Comparison of ENCODE assay signal across 29 cellular contexts in the genomic region with DNA sequence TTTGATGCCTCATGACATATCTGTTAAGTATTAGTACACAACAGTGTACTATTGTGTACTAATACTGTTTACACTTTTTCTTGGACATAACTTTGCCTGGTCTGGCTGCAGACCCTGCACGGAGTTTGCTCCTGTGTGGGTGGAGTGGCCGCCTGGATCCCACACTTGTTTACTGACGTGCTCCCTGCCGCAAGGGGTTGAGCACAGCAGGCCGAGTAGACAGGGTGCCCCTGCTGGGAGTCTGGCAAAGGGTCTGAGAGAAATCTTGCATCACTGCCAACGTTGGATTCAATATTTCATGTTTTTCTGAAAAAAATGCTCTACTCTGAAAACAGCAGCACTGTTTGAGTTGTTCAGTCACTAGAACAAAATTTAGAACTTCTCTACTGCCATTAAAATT. TPM values are rescaled to one million over a fixed set of nuclear protein-coding genes. Genes with fewer than 3 reads are reported as not detected.
DNase-seq lines count a peak whose midpoint lies in the region; ATAC-seq, FAIRE-seq and TF ChIP-seq lines count a peak whose summit lies in the region.
"Had no signal": no experiment of that assay in that cellular context is flagged by ENCODE, and none has a peak within 500 bp of the region (broad histone marks: within the 10 kb centered on the region; RNA-seq: fewer than 3 reads in every experiment).

No MANE protein-coding gene starts in this region.

- TF ChIP-seq CTCF in heart left ventricle (IDR thresholded peaks at IDR 0.05), result no peak

- peak in 2 of 3 donors; percentile 32 to 62 for DNase-seq in right cardiac atrium
- DNase-seq in heart left ventricle, result no peak
- DNase-seq in brain pericyte (ENCODE audit: low read depth, low spot score), result peak; percentile 68
- peak; percentile 60 for DNase-seq in left lobe of liver (ENCODE audit: low spot score)
- DNase-seq in activated CD8-positive, alpha-beta T cell treated with anti-CD3 and anti-CD28 coated beads, Interleukin-2, amount 10 ng/mL, durations not matched to agents 7 days and 5 days, result no peak
- DNase-seq in NCI-H1417 (lab: John Stamatoyannopoulos, UW), result no peak
- DNase-seq in GM12892 (ENCODE audit: insufficient read length), result no peak
- DNase-seq in NCI-H1694 (lab: John Stamatoyannopoulos, UW), result no peak
- DNase-seq: 8988T; ACHN; BE2C; CD8-positive, alpha-beta memory T cell; DMS153; DND-41; H9; KG1; MG63; NCI-H1105 treated with DMSO at 0.1 percent for 48 hours; NCI-H2029 treated with DMSO at 0.1 percent for 48 hours; NCI-H2171; NCI-H226; NCI-H524 treated with DMSO at 0.1 percent for 48 hours; NCI-H774; NK-92 treated with Interleukin-12 subunit alpha and Interleukin-12 subunit beta, amount 100 ng/mL, for 24 hours; PC-9; Right ventricle myocardium superior had no signal

- H3K4me1 ChIP-seq in right cardiac atrium (ENCODE audit: control insufficient read depth, insufficient read depth, low read length) (no peaks in the 10 kb centered on the region), heart left ventricle (no peaks in the 10 kb centered on the region)
- H3K4me1 ChIP-seq: SJSA1 had no signal

- H3K36me3 Mint-ChIP-seq in activated CD8-positive, alpha-beta T cell treated with anti-CD3 and anti-CD28 coated beads, Interleukin-2, amount 10 ng/mL, durations not matched to agents 7 days and 5 days (ENCODE audit: low read depth), result peaks cover 13% of the 10 kb centered on the region

- H3K9me3 Mint-ChIP-seq in activated CD8-positive, alpha-beta T cell treated with anti-CD3 and anti-CD28 coated beads, Interleukin-2, amount 10 ng/mL, durations not matched to agents 7 days and 5 days (ENCODE audit: insufficient read depth), result no peaks in the 10 kb centered on the region
- H3K9me3 Mint-ChIP-seq: CD14-positive monocyte; CD8-positive, alpha-beta memory T cell; H9 had no signal

- POLR2A ChIA-PET in activated CD8-positive, alpha-beta T cell treated with anti-CD3 and anti-CD28 coated beads, Interleukin-2, amount 10 ng/mL, durations not matched to agents 7 days and 5 days (lab: Charles Lee), result interaction anchor here (0.6 kb wide), 1 partner anchor 284 kb away, joined by 3 read pairs; no protein-coding TSS in a partner anchor

- no peak for TF ChIP-seq POLR2A in heart left ventricle (IDR thresholded peaks at IDR 0.05)
- no peak for TF ChIP-seq POLR2A in GM12892 (IDR thresholded peaks at IDR 0.05; ENCODE audit: low read depth, low read length)

- intact Hi-C loops in right cardiac atrium (cut with DNase I), result loop anchor here in 1 of 4 donors (10.0 kb wide), 1 partner anchor 80 kb away; no protein-coding TSS in a partner anchor
- intact Hi-C loops in heart left ventricle (cut with DNase I), result no loop called here

- ATAC-seq in right cardiac atrium, result peak in 1 of 2 donors; percentile 68
- no peak for ATAC-seq in heart left ventricle
- peak; percentile 91 for ATAC-seq in left lobe of liver
- ATAC-seq in activated CD8-positive, alpha-beta T cell treated with anti-CD3 and anti-CD28 coated beads, Interleukin-2, amount 10 ng/mL, durations not matched to agents 7 days and 5 days, result no peak

- H3K36me3 ChIP-seq in heart left ventricle, result no peaks in the 10 kb centered on the region
- H3K36me3 ChIP-seq: BE2C, MG63, SJSA1 had no signal

- whole genome bisulfite sequencing in right cardiac atrium, result 76% methylated on average over 6 of the region's 6 CpGs
- 88 to 91% (median 89%) methylated on average over 6 of the region's 6 CpGs for WGBS in heart left ventricle, 4 donors

- no peak overlapping the region for H3K4me3 Mint-ChIP-seq in activated CD8-positive, alpha-beta T cell treated with anti-CD3 and anti-CD28 coated beads, Interleukin-2, amount 10 ng/mL, durations not matched to agents 7 days and 5 days
- H3K4me3 Mint-ChIP-seq: CD14-positive monocyte; CD8-positive, alpha-beta memory T cell; H9 had no signal

- H3K9me3 ChIP-seq in right cardiac atrium (ENCODE audit: control insufficient read depth, low read length) (no peaks in the 10 kb centered on the region), heart left ventricle (no peaks in the 10 kb centered on the region)
- H3K9me3 ChIP-seq: BE2C, MG63, SJSA1 had no signal

- H3K27me3 ChIP-seq in right cardiac atrium (ENCODE audit: control insufficient read depth, insufficient read depth) (no peaks in the 10 kb centered on the region), heart left ventricle (no peaks in the 10 kb centered on the region)
- H3K27me3 ChIP-seq: BE2C, MG63, SJSA1 had no signal

- H3K27ac Mint-ChIP-seq in activated CD8-positive, alpha-beta T cell treated with anti-CD3 and anti-CD28 coated beads, Interleukin-2, amount 10 ng/mL, durations not matched to agents 7 days and 5 days, result no peak overlapping the region
- H3K27ac Mint-ChIP-seq: CD14-positive monocyte; CD8-positive, alpha-beta memory T cell had no signal

- no peaks in the 10 kb centered on the region for H3K4me1 Mint-ChIP-seq in activated CD8-positive, alpha-beta T cell treated with anti-CD3 and anti-CD28 coated beads, Interleukin-2, amount 10 ng/mL, durations not matched to agents 7 days and 5 days (ENCODE audit: low read depth)
- H3K4me1 Mint-ChIP-seq: CD14-positive monocyte; CD8-positive, alpha-beta memory T cell had no signal

- FAIRE-seq in GM12892 (lab: Jason Lieb, UNC), result no peak
- FAIRE-seq: GM18507 had no signal

- H3K4me3 ChIP-seq in right cardiac atrium (ENCODE audit: low read length), result no peak overlapping the region
- H3K4me3 ChIP-seq in heart left ventricle, result no peak overlapping the region
- H3K4me3 ChIP-seq: MG63, PC-9, SJSA1 had no signal

- H3K27ac ChIP-seq in right cardiac atrium (ENCODE audit: low read length), result no peak overlapping the region
- no peak overlapping the region for H3K27ac ChIP-seq in heart left ventricle
- H3K27ac ChIP-seq: PC-9, SJSA1 had no signal

- H3K27me3 Mint-ChIP-seq in activated CD8-positive, alpha-beta T cell treated with anti-CD3 and anti-CD28 coated beads, Interleukin-2, amount 10 ng/mL, durations not matched to agents 7 days and 5 days (ENCODE audit: low read depth), result no peaks in the 10 kb centered on the region
- H3K27me3 Mint-ChIP-seq: CD8-positive, alpha-beta memory T cell had no signal

- CTCF ChIA-PET in activated CD8-positive, alpha-beta T cell treated with anti-CD3 and anti-CD28 coated beads, Interleukin-2, amount 10 ng/mL, durations not matched to agents 7 days and 5 days (lab: Charles Lee), result no interaction called here

RNA-seq across cellular contexts. Expression of a gene that starts 59.0 kb away (rescaled TPM):
- total RNA-seq in right cardiac atrium (10 to 100 TPM; 35.1 to 43.4 (median 40.3) TPM), heart left ventricle (10 to 100 TPM; 27.2 to 69.0 (median 53.2) TPM), left lobe of liver (6.2 TPM)
- polyA plus RNA-seq in right cardiac atrium (10.6 TPM), heart left ventricle (10 to 100 TPM in 1 of 2 donors, 1 to 10 TPM in 1; 6.7 to 15.3 TPM)
- total RNA-seq in activated CD8-positive, alpha-beta T cell treated with anti-CD3 and anti-CD28 coated beads, Interleukin-2, amount 10 ng/mL, durations not matched to agents 7 days and 5 days, result 10 to 100 TPM; 46.1 to 47.2 TPM
- polyA plus RNA-seq in GM12892 (2012; ENCODE audit: missing spikeins), result 48.3 TPM

Comparison
In these comparisons a context has a peak if more than half of its experiments do, and no peak if none do; other contexts are left out.
1. DNase-seq: peak in right cardiac atrium (2 of 3), brain pericyte (single experiment) and left lobe of liver (single experiment); none in heart left ventricle (0 of 5), activated CD8-positive, alpha-beta T cell treated with anti-CD3 and anti-CD28 coated beads, Interleukin-2, amount 10 ng/mL, durations not matched to agents 7 days and 5 days (single experiment), NCI-H1417 (0 of 3), GM12892 (single experiment) and NCI-H1694 (single experiment).